7 cellular contexts compared by ENCODE assay signal in the genomic region with DNA sequence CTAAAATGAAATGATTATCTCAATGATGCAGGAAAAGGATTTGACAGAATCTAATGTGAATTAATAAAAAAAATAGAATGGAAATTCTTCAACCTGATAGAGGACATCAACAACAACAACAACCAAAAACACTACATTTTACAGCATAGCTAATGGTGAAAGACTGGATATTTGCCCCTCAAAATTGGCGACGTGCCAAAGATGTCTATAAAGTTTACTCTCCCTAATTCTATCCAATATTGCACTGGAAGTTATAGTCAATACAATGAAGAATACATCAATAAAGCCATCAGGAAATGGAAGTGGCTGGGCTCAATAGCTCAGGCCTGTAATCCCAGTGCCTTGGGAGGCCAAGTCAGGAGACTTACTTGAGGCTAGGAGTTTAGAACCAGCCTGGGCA. TPM values are rescaled to one million over a fixed set of nuclear protein-coding genes. Genes with fewer than 3 reads are reported as not detected.
"Had no signal": no experiment of that assay in that cellular context is flagged by ENCODE, and none has a peak within 500 bp of the region (broad histone marks: within the 10 kb centered on the region; RNA-seq: fewer than 3 reads in every experiment).

No MANE protein-coding gene starts in this region.

RNA-seq across cellular contexts. Expression of gene SFTPA1, which starts 42.0 kb away (rescaled TPM):
- total RNA-seq: GM23248, GM23338, H1, H4, H7, H9, HFFc6 had no signal
- polyA plus RNA-seq: GM23248, GM23338, H1 had no signal

RNA-seq across cellular contexts. Expression of gene NUTM2B, which starts 50.3 kb away (rescaled TPM):
- polyA plus RNA-seq: GM23248, GM23338 had no signal
